In genomic region chr19:29315566-29315965, GRCh38 we compare ENCODE assay signal across 25 cellular contexts.
A peak's percentile ranks its signal among the peaks of the same experiment; 100 is the strongest.
DNase-seq lines count a peak whose midpoint lies in the region; ATAC-seq and TF ChIP-seq lines count a peak whose summit lies in the region.
"Had no signal": no experiment of that assay in that cellular context is flagged by ENCODE, and none has a peak within 500 bp of the region (broad histone marks: within the 10 kb centered on the region; RNA-seq: fewer than 3 reads in every experiment).

No MANE protein-coding gene starts in this region.

- no peaks in the 10 kb centered on the region for H3K36me3 Mint-ChIP-seq in neural progenitor cell
- H3K36me3 Mint-ChIP-seq in Calu3 (ENCODE audit: insufficient read depth, unreplicated experiment) = no peaks in the 10 kb centered on the region
- H3K36me3 Mint-ChIP-seq in activated T-helper 17 cell treated with anti-CD3 and anti-CD28 coated beads, Interleukin-2, amount 50 U/mL, for 72 hours (ENCODE audit: low read depth) = no peaks in the 10 kb centered on the region
- H3K36me3 Mint-ChIP-seq: IgD-negative memory B cell had no signal

- H3K4me3 ChIP-seq in neural progenitor cell = no peak overlapping the region
- H3K4me3 ChIP-seq: BLaER1 treated with 17β-estradiol and CSF1 and Interleukin-3, amounts not matched to agents 10 nM and 100 nM; PC-9; SJSA1 had no signal

- no peak overlapping the region for H3K9ac ChIP-seq in neural progenitor cell
- H3K9ac ChIP-seq: BLaER1 treated with 17β-estradiol and CSF1 and Interleukin-3, amounts not matched to agents 10 nM and 100 nM; KMS-11 had no signal

- H3K27ac Mint-ChIP-seq in neural progenitor cell = no peak overlapping the region
- no peak overlapping the region for H3K27ac Mint-ChIP-seq in Calu3 (ENCODE audit: unreplicated experiment)
- H3K27ac Mint-ChIP-seq in activated T-helper 17 cell treated with anti-CD3 and anti-CD28 coated beads, Interleukin-2, amount 50 U/mL, for 72 hours = no peak overlapping the region
- H3K27ac Mint-ChIP-seq: CD4-positive, alpha-beta T cell; IgD-negative memory B cell had no signal

- no peaks in the 10 kb centered on the region for H3K9me3 ChIP-seq in neural progenitor cell (ENCODE audit: low read depth)
- H3K9me3 ChIP-seq: BLaER1 treated with 17β-estradiol and CSF1 and Interleukin-3, amounts not matched to agents 10 nM and 100 nM; SJSA1 had no signal

- no peak for TF ChIP-seq CTCF in neural progenitor cell (IDR thresholded peaks at IDR 0.05)
- no peak for TF ChIP-seq CTCF in Calu3 (IDR thresholded peaks at IDR 0.05; ENCODE audit: unreplicated experiment)

- CTCF ChIA-PET in Calu3 (lab: Charles Lee) = no interaction called here

- H3K4me1 Mint-ChIP-seq in neural progenitor cell = peaks cover 24% of the 10 kb centered on the region
- no peaks in the 10 kb centered on the region for H3K4me1 Mint-ChIP-seq in Calu3 (ENCODE audit: low read depth, unreplicated experiment)
- no peaks in the 10 kb centered on the region for H3K4me1 Mint-ChIP-seq in activated T-helper 17 cell treated with anti-CD3 and anti-CD28 coated beads, Interleukin-2, amount 50 U/mL, for 72 hours

- H3K27me3 Mint-ChIP-seq in neural progenitor cell (ENCODE audit: insufficient read depth, low read depth) (peaks cover 16% of the 10 kb centered on the region), Calu3 (ENCODE audit: unreplicated experiment) (peaks cover 95% of the 10 kb centered on the region)
- peaks cover 35% of the 10 kb centered on the region for H3K27me3 Mint-ChIP-seq in activated T-helper 17 cell treated with anti-CD3 and anti-CD28 coated beads, Interleukin-2, amount 50 U/mL, for 72 hours
- H3K27me3 Mint-ChIP-seq: IgD-negative memory B cell had no signal

- H3K9me3 Mint-ChIP-seq in neural progenitor cell (no peaks in the 10 kb centered on the region), Calu3 (ENCODE audit: low read depth, unreplicated experiment) (no peaks in the 10 kb centered on the region)
- H3K9me3 Mint-ChIP-seq in activated T-helper 17 cell treated with anti-CD3 and anti-CD28 coated beads, Interleukin-2, amount 50 U/mL, for 72 hours = no peaks in the 10 kb centered on the region
- H3K9me3 Mint-ChIP-seq: CD4-positive, alpha-beta T cell had no signal

- no peak for ATAC-seq in activated T-helper 17 cell treated with anti-CD3 and anti-CD28 coated beads, Interleukin-2, amount 50 U/mL, for 72 hours (replicated peaks)
- ATAC-seq: Right ventricle myocardium inferior had no signal

- H2AFZ ChIP-seq in neural progenitor cell (replicated peaks) = no peak overlapping the region
- H2AFZ ChIP-seq: PC-9 had no signal

- H3K27ac ChIP-seq in neural progenitor cell = no peak overlapping the region
- H3K27ac ChIP-seq: BLaER1 treated with 17β-estradiol and CSF1 and Interleukin-3, amounts not matched to agents 10 nM and 100 nM; HL-60; KMS-11; PC-9; SJSA1 had no signal

- H3K4me3 Mint-ChIP-seq in neural progenitor cell (no peak overlapping the region), Calu3 (ENCODE audit: low read depth, unreplicated experiment) (no peak overlapping the region)
- no peak overlapping the region for H3K4me3 Mint-ChIP-seq in activated T-helper 17 cell treated with anti-CD3 and anti-CD28 coated beads, Interleukin-2, amount 50 U/mL, for 72 hours
- H3K4me3 Mint-ChIP-seq: CD4-positive, alpha-beta T cell; IgD-negative memory B cell had no signal

- H3F3A ChIP-seq in neural progenitor cell (ENCODE audit: low read depth) = peaks cover 14% of the 10 kb centered on the region

- peak overlapping the region; percentile 47 for H3K4me2 ChIP-seq in neural progenitor cell
- H3K4me2 ChIP-seq: BLaER1 treated with 17β-estradiol and CSF1 and Interleukin-3, amounts not matched to agents 10 nM and 100 nM; KMS-11; PC-9 had no signal

- no peaks in the 10 kb centered on the region for H4K20me1 ChIP-seq in neural progenitor cell (ENCODE audit: low read depth)
- H4K20me1 ChIP-seq: BLaER1 treated with 17β-estradiol and CSF1 and Interleukin-3, amounts not matched to agents 10 nM and 100 nM had no signal

- H3K4me1 ChIP-seq in neural progenitor cell = peaks cover 26% of the 10 kb centered on the region
- H3K4me1 ChIP-seq: BLaER1 treated with 17β-estradiol and CSF1 and Interleukin-3, amounts not matched to agents 10 nM and 100 nM; SJSA1 had no signal

- H3K79me2 ChIP-seq in neural progenitor cell (ENCODE audit: low read depth) = no peaks in the 10 kb centered on the region

- no peaks in the 10 kb centered on the region for H3K36me3 ChIP-seq in neural progenitor cell
- H3K36me3 ChIP-seq: BLaER1 treated with 17β-estradiol and CSF1 and Interleukin-3, amounts not matched to agents 10 nM and 100 nM; SJSA1 had no signal

- H3K27me3 ChIP-seq in neural progenitor cell = peaks cover under 1% of the 10 kb centered on the region
- H3K27me3 ChIP-seq: BLaER1 treated with 17β-estradiol and CSF1 and Interleukin-3, amounts not matched to agents 10 nM and 100 nM; SJSA1 had no signal

- DNase-seq in Ammon's horn (ENCODE audit: low spot score) = peak; percentile 29
- DNase-seq in ELF-1 (ENCODE audit: low read depth, low spot score) = peak; percentile 38
- DNase-seq in NCI-H2171 treated with DMSO at 0.1 percent for 48 hours (lab: John Stamatoyannopoulos, UW) = peak; percentile 98
- DNase-seq in neural progenitor cell (ENCODE audit: low spot score) = peak; percentile 29
- no peak for DNase-seq in activated CD4-positive, alpha-beta T cell treated with anti-CD3 and anti-CD28 coated beads, Interleukin-2, amount 50 U/mL, for 4 hours
- no peak for DNase-seq in Calu3
- DNase-seq: CD4-positive, alpha-beta T cell; COR-L47; DMS153; DND-41; HCEC 1CT; NCI-H1092; NCI-H1417 treated with DMSO at 0.1 percent for 48 hours; NCI-H187 treated with DMSO at 0.1 percent for 48 hours; NCI-H2107; NCI-H526 treated with DMSO at 0.1 percent for 48 hours; PC-9; T-helper 2 cell had no signal

- intact Hi-C loops in Calu3 (cut with micrococcal nuclease; ENCODE audit: unreplicated experiment) = no loop called here

- BruUV-seq in Calu3 (replicated peaks; lab: Mats Ljungman, UMichigan) = no TSS peak

Comparison
In these comparisons a context has a peak if more than half of its experiments do, and no peak if none do; other contexts are left out.
1. DNase-seq: peak in Ammon's horn (single experiment), ELF-1 (single experiment), NCI-H2171 treated with DMSO at 0.1 percent for 48 hours (single experiment) and neural progenitor cell (single experiment); none in activated CD4-positive, alpha-beta T cell treated with anti-CD3 and anti-CD28 coated beads, Interleukin-2, amount 50 U/mL, for 4 hours (0 of 2) and Calu3 (single experiment).